2 cellular contexts compared by ENCODE assay signal in the genomic region with DNA sequence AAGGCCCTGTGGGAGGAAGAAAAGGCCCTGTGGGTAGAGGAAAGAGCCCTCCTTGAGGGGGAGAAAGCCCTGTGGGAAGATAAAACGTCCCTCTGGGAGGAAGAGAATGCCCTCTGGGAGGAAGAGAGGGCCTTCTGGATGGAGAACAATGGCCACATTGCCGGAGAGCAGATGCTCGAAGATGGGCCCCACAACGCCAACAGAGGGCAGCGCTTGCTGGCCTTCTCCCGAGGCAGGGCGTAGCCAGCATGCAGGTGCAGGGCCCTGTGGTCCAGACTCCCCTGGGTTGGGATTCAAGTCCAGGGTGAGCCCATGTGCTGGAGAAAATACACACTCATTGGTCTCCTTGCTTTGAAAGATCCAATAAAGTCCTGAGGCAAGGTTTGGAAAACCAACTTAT.
TF ChIP-seq lines count a peak whose summit lies in the region.

No MANE protein-coding gene starts in this region.

TF ChIP-seq in Ishikawa, 13 proteins besides CTCF, POLR2A, EP300 and RAD21:
- TF ChIP-seq ZBTB7A (IDR thresholded peaks at IDR 0.05; ENCODE audit: low read depth) (no peak), TCF12 (IDR thresholded peaks at IDR 0.05; ENCODE audit: low read depth) (no peak), FOXM1 (IDR thresholded peaks at IDR 0.05; ENCODE audit: borderline replicate concordance, low read depth) (no peak), EGR1 (IDR thresholded peaks at IDR 0.05) (no peak), NFIC (IDR thresholded peaks at IDR 0.05) (no peak), YY1 (IDR thresholded peaks at IDR 0.05; ENCODE audit: low read depth) (no peak), TAF1 (IDR thresholded peaks at IDR 0.05; ENCODE audit: low read depth) (no peak), TEAD4 (IDR thresholded peaks at IDR 0.05) (no peak), CEBPB (IDR thresholded peaks at IDR 0.05) (no peak)
- TF ChIP-seq, protein P1, sequence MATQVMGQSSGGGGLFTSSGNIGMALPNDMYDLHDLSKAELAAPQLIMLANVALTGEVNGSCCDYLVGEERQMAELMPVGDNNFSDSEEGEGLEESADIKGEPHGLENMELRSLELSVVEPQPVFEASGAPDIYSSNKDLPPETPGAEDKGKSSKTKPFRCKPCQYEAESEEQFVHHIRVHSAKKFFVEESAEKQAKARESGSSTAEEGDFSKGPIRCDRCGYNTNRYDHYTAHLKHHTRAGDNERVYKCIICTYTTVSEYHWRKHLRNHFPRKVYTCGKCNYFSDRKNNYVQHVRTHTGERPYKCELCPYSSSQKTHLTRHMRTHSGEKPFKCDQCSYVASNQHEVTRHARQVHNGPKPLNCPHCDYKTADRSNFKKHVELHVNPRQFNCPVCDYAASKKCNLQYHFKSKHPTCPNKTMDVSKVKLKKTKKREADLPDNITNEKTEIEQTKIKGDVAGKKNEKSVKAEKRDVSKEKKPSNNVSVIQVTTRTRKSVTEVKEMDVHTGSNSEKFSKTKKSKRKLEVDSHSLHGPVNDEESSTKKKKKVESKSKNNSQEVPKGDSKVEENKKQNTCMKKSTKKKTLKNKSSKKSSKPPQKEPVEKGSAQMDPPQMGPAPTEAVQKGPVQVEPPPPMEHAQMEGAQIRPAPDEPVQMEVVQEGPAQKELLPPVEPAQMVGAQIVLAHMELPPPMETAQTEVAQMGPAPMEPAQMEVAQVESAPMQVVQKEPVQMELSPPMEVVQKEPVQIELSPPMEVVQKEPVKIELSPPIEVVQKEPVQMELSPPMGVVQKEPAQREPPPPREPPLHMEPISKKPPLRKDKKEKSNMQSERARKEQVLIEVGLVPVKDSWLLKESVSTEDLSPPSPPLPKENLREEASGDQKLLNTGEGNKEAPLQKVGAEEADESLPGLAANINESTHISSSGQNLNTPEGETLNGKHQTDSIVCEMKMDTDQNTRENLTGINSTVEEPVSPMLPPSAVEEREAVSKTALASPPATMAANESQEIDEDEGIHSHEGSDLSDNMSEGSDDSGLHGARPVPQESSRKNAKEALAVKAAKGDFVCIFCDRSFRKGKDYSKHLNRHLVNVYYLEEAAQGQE (IDR thresholded peaks at IDR 0.05; ENCODE audit: low read depth), result no peak
- TF ChIP-seq, protein P2, sequence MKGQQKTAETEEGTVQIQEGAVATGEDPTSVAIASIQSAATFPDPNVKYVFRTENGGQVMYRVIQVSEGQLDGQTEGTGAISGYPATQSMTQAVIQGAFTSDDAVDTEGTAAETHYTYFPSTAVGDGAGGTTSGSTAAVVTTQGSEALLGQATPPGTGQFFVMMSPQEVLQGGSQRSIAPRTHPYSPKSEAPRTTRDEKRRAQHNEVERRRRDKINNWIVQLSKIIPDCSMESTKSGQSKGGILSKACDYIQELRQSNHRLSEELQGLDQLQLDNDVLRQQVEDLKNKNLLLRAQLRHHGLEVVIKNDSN (IDR thresholded peaks at IDR 0.05), result no peak
- TF ChIP-seq, protein P3, sequence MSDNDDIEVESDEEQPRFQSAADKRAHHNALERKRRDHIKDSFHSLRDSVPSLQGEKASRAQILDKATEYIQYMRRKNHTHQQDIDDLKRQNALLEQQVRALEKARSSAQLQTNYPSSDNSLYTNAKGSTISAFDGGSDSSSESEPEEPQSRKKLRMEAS (IDR thresholded peaks at IDR 0.05), result no peak

TF ChIP-seq in H1, 55 proteins besides CTCF, POLR2A, EP300 and RAD21:
- TF ChIP-seq SP4 (IDR thresholded peaks at IDR 0.05; ENCODE audit: low read length), result no peak
- TF ChIP-seq, protein P3 (IDR thresholded peaks at IDR 0.05), result 0 out of 2 replicates have a peak, but pooled peaks have one; percentile 34
- TF ChIP-seq ASH2L (IDR thresholded peaks at IDR 0.05; ENCODE audit: low read length), result no peak
TF ChIP-seq in H1: peak in this region for 1.
